Comparison of ENCODE assay signal across 2 cellular contexts in the genomic region with DNA sequence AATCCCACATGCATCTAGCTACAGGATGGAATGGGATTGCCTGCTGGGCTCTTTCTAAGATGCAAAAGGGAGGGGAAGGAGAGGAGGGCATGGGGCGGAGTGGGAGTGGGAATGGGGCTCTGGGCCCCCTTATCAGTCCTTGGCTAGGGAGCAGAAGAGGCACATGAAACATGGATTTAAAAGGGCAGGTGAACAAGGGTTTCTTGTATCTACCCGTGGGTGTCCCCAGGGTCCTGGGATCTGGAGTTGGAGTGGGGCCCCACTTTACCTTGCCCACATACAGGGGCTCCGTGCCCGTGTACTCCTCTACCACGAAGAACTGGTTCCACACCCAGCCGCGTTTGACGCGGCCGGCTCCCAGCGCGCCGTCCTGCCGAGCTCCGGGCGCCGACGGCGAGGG.
A peak's percentile ranks its signal among the peaks of the same experiment; 100 is the strongest.
TF ChIP-seq lines count a peak whose summit lies in the region.

No MANE protein-coding gene starts in this region.

TF ChIP-seq in HEK293, 187 proteins besides CTCF, POLR2A, EP300 and RAD21:
- no peak for TF ChIP-seq GLI2 (tag by site-specific recombination; IDR thresholded peaks at IDR 0.05; ENCODE audit: borderline replicate concordance, low read depth)
- no peak for TF ChIP-seq ZNF658 (tag by site-specific recombination; IDR thresholded peaks at IDR 0.05)
- TF ChIP-seq ZNF157 (tag by site-specific recombination; IDR thresholded peaks at IDR 0.05) = no peak
- TF ChIP-seq, protein P1, sequence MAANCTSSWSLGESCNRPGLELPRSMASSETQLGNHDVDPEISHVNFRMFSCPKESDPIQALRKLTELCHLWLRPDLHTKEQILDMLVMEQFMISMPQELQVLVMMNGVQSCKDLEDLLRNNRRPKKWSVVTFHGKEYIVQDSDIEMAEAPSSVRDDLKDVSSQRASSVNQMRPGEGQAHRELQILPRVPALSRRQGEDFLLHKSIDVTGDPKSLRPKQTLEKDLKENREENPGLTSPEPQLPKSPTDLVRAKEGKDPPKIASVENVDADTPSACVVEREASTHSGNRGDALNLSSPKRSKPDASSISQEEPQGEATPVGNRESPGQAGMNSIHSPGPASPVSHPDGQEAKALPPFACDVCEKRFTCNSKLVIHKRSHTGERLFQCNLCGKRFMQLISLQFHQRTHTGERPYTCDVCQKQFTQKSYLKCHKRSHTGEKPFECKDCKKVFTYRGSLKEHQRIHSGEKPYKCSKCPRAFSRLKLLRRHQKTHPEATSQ (tag by site-specific recombination; IDR thresholded peaks at IDR 0.05) = no peak
- peak; percentile 41; the same call in 1 of the 2 replicates for TF ChIP-seq EGR2 (tag by site-specific recombination; IDR thresholded peaks at IDR 0.05; ENCODE audit: low read depth)
- no peak for TF ChIP-seq HOXD13 (CRISPR knock-in tag; IDR thresholded peaks at IDR 0.05; ENCODE audit: borderline replicate concordance)
- TF ChIP-seq ZFHX2 (tag by site-specific recombination; conservative IDR thresholded peaks at IDR 0.05) = peak; percentile 70
- no peak for TF ChIP-seq RBAK (tag by site-specific recombination; IDR thresholded peaks at IDR 0.05)

TF ChIP-seq in H1, 55 proteins besides CTCF, POLR2A, EP300 and RAD21:
- TF ChIP-seq RBBP5 (IDR thresholded peaks at IDR 0.05; ENCODE audit: borderline replicate concordance, low read depth, low read length) = peak; percentile 72; the same call in 1 of the 2 replicates
- TF ChIP-seq SAP30 (IDR thresholded peaks at IDR 0.05; ENCODE audit: insufficient read depth, insufficient replicate concordance, low read length) = no peak
- no peak for TF ChIP-seq CTBP2 (IDR thresholded peaks at IDR 0.05; ENCODE audit: borderline replicate concordance, insufficient read depth, insufficient read length, low read length)
- TF ChIP-seq SUZ12 (IDR thresholded peaks at IDR 0.05; ENCODE audit: low read length) = peak; percentile 47; the same call in 1 of the 2 replicates
- TF ChIP-seq, protein P2, sequence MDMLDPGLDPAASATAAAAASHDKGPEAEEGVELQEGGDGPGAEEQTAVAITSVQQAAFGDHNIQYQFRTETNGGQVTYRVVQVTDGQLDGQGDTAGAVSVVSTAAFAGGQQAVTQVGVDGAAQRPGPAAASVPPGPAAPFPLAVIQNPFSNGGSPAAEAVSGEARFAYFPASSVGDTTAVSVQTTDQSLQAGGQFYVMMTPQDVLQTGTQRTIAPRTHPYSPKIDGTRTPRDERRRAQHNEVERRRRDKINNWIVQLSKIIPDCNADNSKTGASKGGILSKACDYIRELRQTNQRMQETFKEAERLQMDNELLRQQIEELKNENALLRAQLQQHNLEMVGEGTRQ (IDR thresholded peaks at IDR 0.05; ENCODE audit: low read length) = no peak
- no peak for TF ChIP-seq SP4 (IDR thresholded peaks at IDR 0.05; ENCODE audit: low read length)
